Comparison of ENCODE assay signal across 9 cellular contexts in the genomic region with DNA sequence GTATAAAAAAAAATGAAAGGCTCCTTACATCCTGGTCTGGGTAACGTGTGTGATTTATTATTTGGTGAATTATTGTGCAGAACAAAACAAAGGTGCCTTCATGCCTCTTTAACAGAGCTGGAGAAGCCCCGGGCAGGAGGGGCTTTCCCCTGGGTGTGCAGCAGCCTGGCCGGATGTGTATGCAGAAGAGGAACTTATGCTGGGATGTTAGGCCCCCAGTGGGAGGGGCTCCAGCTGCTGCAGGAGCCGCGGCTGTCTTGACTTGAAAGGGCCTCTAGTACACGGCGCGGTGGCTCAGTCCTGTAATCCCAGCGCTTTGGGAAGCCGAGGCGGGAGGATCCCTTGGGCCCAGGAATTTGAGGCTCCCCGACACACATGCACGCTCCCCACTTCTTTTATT. TPM values are rescaled to one million over a fixed set of nuclear protein-coding genes. Genes with fewer than 3 reads are reported as not detected.
DNase-seq lines count a peak whose midpoint lies in the region; ATAC-seq and TF ChIP-seq lines count a peak whose summit lies in the region.
"Had no signal": no experiment of that assay in that cellular context is flagged by ENCODE, and none has a peak within 500 bp of the region (broad histone marks: within the 10 kb centered on the region; RNA-seq: fewer than 3 reads in every experiment).

No MANE protein-coding gene starts in this region.

- DNase-seq in NOMO-1 treated with DMSO at 0.1 percent for 48 hours (lab: John Stamatoyannopoulos, UW; ENCODE audit: unreplicated experiment) = peak; percentile 60
- peak; percentile 58 for DNase-seq in activated T-cell treated with anti-CD3 and anti-CD28 coated beads, Interleukin-2, amount 50 U/mL, for 1 hour
- no peak for DNase-seq in right lobe of liver
- peak; percentile 31 for DNase-seq in stomach
- DNase-seq in Caco-2 = no peak
- DNase-seq in ureter (ENCODE audit: low spot score) = no peak

- intact Hi-C loops in right lobe of liver (cut with DNase I) = no loop called here
- intact Hi-C loops in stomach (cut with DNase I; ENCODE audit: low total_unique reads) = no loop called here
- intact Hi-C loops in Caco-2 (cut with micrococcal nuclease; ENCODE audit: unreplicated experiment) = no loop called here

- no TSS peak for BruUV-seq in Caco-2 (replicated peaks; lab: Mats Ljungman, UMichigan)

- H3K9me3 ChIP-seq in right lobe of liver = no peaks in the 10 kb centered on the region
- no peaks in the 10 kb centered on the region for H3K9me3 ChIP-seq in stomach
- H3K9me3 ChIP-seq in Caco-2 = no peaks in the 10 kb centered on the region

- H3K27ac Mint-ChIP-seq in Caco-2 (ENCODE audit: unreplicated experiment) = no peak overlapping the region

- no peaks in the 10 kb centered on the region for H3K4me1 ChIP-seq in right lobe of liver
- peaks cover 0 to 3% (median 0%) of the 10 kb centered on the region in 4 donors for H3K4me1 ChIP-seq in stomach
- no peaks in the 10 kb centered on the region for H3K4me1 ChIP-seq in Caco-2

- CTCF ChIA-PET in Caco-2 (lab: Charles Lee) = no interaction called here

- POLR2A ChIA-PET in Caco-2 (lab: Charles Lee) = no interaction called here

- no peak for TF ChIP-seq EP300 in stomach (IDR thresholded peaks at IDR 0.05)

- H3K4me3 ChIP-seq in right lobe of liver = no peak overlapping the region
- no peak overlapping the region for H3K4me3 ChIP-seq in stomach
- no peak overlapping the region for H3K4me3 ChIP-seq in Caco-2 (ENCODE audit: low read depth, low read length)

- ATAC-seq in GM18517 (IDR thresholded peaks at IDR 0.05; ENCODE audit: unreplicated experiment) = peak; percentile 98
- ATAC-seq in HG02840 (IDR thresholded peaks at IDR 0.05; ENCODE audit: low FRiP score, unreplicated experiment) = peak; percentile 98
- peak; percentile 35 to 68 (median 60) for ATAC-seq in right lobe of liver
- ATAC-seq: Panc1 had no signal

- 12% methylated on average over 3 of the region's 13 CpGs for WGBS in right lobe of liver (ENCODE audit: insufficient coverage, low coverage, low lambda C conversion rate, missing lambda C conversion rate)
- 8 to 54% (median 19%) methylated on average over 8 to 13 of the region's 13 CpGs for WGBS in stomach, 5 donors

- no peak overlapping the region for H3K4me3 Mint-ChIP-seq in Caco-2 (ENCODE audit: unreplicated experiment)

- H3K27me3 ChIP-seq in right lobe of liver (no peaks in the 10 kb centered on the region), stomach (peaks cover 0 to 5% (median 0%) of the 10 kb centered on the region in 3 donors), Caco-2 (replicated peaks; ENCODE audit: control insufficient read depth, insufficient read depth, low read length) (no peaks in the 10 kb centered on the region)

- H3K4me1 Mint-ChIP-seq in Caco-2 (ENCODE audit: low read depth, unreplicated experiment) = no peaks in the 10 kb centered on the region

- H3K36me3 ChIP-seq in right lobe of liver (peaks cover 0 to 4% (median under 1%) of the 10 kb centered on the region in 4 donors), stomach (peaks cover 0 to 18% (median 13%) of the 10 kb centered on the region in 4 donors), Caco-2 (ENCODE audit: control insufficient read depth, insufficient read depth, low read length) (no peaks in the 10 kb centered on the region; the same call in 1 of the 2 replicates)

- no peaks in the 10 kb centered on the region for H3K9me3 Mint-ChIP-seq in Caco-2 (ENCODE audit: unreplicated experiment)

- H3K27ac ChIP-seq in right lobe of liver = no peak overlapping the region
- no peak overlapping the region for H3K27ac ChIP-seq in stomach

- peaks cover 14% of the 10 kb centered on the region for H3K36me3 Mint-ChIP-seq in Caco-2 (ENCODE audit: insufficient read depth, unreplicated experiment)

- TF ChIP-seq POLR2A in right lobe of liver (IDR thresholded peaks at IDR 0.05) = no peak
- TF ChIP-seq POLR2A in stomach (IDR thresholded peaks at IDR 0.05) = no peak

- H3K27me3 Mint-ChIP-seq in Caco-2 (ENCODE audit: insufficient read depth, unreplicated experiment) = no peaks in the 10 kb centered on the region

- TF ChIP-seq CTCF in right lobe of liver (IDR thresholded peaks at IDR 0.05) = no peak
- no peak for TF ChIP-seq CTCF in stomach (IDR thresholded peaks at IDR 0.05)
- TF ChIP-seq CTCF in Caco-2 (IDR thresholded peaks at IDR 0.05; ENCODE audit: insufficient read depth in 1 of 2, low read depth in 1 of 2, low read length in 1 of 2, severe bottlenecking in 1 of 2, unreplicated experiment in 1 of 2) = no peak

RNA-seq across cellular contexts. Expression of a gene that starts 16.0 kb away (rescaled TPM):
- total RNA-seq in right lobe of liver (10 to 100 TPM in 2 of 6 experiments, 1 to 10 TPM in 4; 5.6 to 14.0 (median 7.5) TPM), stomach (10 to 100 TPM in 3 of 5 donors, under 1 TPM in 1, not detected in 1; 0.58 to 55.4 (median 17.0) TPM), Caco-2 (2022) (23.8 and 26.3 TPM in 2 replicates), ureter (15.0 TPM)
- 10 to 100 TPM; 26.2 to 36.5 (median 32.2) TPM for polyA plus RNA-seq in stomach

Comparison
In these comparisons a context has a peak if more than half of its experiments do, and no peak if none do; other contexts are left out.
1. DNase-seq: peak in NOMO-1 treated with DMSO at 0.1 percent for 48 hours (single experiment), activated T-cell treated with anti-CD3 and anti-CD28 coated beads, Interleukin-2, amount 50 U/mL, for 1 hour (single experiment) and stomach (single experiment); none in right lobe of liver (0 of 3), Caco-2 (0 of 2) and ureter (single experiment).
2. Peak in every context shown above with its lines, with median percentiles within 50 percentile points of each other: ATAC-seq.